ENCODE assay signal across 8 cellular contexts in genomic region chr2:27370816-27371620, GRCh38. TPM values are rescaled to one million over a fixed set of nuclear protein-coding genes. Genes with fewer than 3 reads are reported as not detected.
DNase-seq lines count a peak whose midpoint lies in the region; TF ChIP-seq lines count a peak whose summit lies in the region.

No MANE protein-coding gene starts in this region.

- TF ChIP-seq CTCF in HFF-Myc (IDR thresholded peaks at IDR 0.05; ENCODE audit: low read depth, low read length, missing control alignments) (no peak), fibroblast of villous mesenchyme (IDR thresholded peaks at IDR 0.05; ENCODE audit: insufficient read depth, low read depth, low read length) (no peak)

- H3K4me1 ChIP-seq in neuron (ENCODE audit: insufficient read depth, low read length) = peaks cover 24% of the 10 kb centered on the region

- peak overlapping the region; percentile 92 for H3K4me3 ChIP-seq in HFF-Myc (replicated peaks; ENCODE audit: low read depth, low read length)
- H3K4me3 ChIP-seq in fibroblast of villous mesenchyme (ENCODE audit: low read depth, low read length) = peak overlapping the region; percentile 88
- H3K4me3 ChIP-seq in neuron (ENCODE audit: low read length) = peak overlapping the region; percentile 87

- H2AFZ ChIP-seq in neuron (ENCODE audit: low read depth, low read length) = peak overlapping the region; percentile 63

- H3K36me3 ChIP-seq in neuron (ENCODE audit: insufficient read depth, low read length) = peaks cover 60% of the 10 kb centered on the region

- DNase-seq in NCI-H526 (lab: John Stamatoyannopoulos, UW) (peak; percentile 12 to 36), NCI-H526 treated with DMSO at 0.1 percent for 48 hours (lab: John Stamatoyannopoulos, UW) (no peak), HFF-Myc (ENCODE audit: extremely low read depth, low read depth) (no peak), NAMALWA (ENCODE audit: low spot score) (peak; percentile 90), fibroblast of villous mesenchyme (ENCODE audit: low read depth) (peak; percentile 79), activated gamma-delta T cell (lab: John Stamatoyannopoulos, UW) (no peak)
- peak; percentile 36 for DNase-seq in activated CD8-positive, alpha-beta memory T cell treated with anti-CD3 and anti-CD28 coated beads, Interleukin-2, amount 50 U/mL, for 4 hours

- H3K27me3 ChIP-seq in neuron (ENCODE audit: insufficient read depth, low read length) = no peaks in the 10 kb centered on the region

- H3K9me3 ChIP-seq in neuron (ENCODE audit: low read length) = no peaks in the 10 kb centered on the region

RNA-seq across cellular contexts. Expression of gene SNX17, which starts 0.6 kb away (rescaled TPM):
- total RNA-seq in fibroblast of villous mesenchyme = 166 and 169 TPM in 2 replicates

RNA-seq across cellular contexts. Expression of gene EIF2B4, which starts 0.9 kb away (rescaled TPM):
- total RNA-seq in fibroblast of villous mesenchyme = 28.9 and 29.3 TPM in 2 replicates

RNA-seq across cellular contexts. Expression of gene ZNF513, which starts 9.5 kb away (rescaled TPM):
- 11.7 and 11.9 TPM in 2 replicates for total RNA-seq in fibroblast of villous mesenchyme

RNA-seq across cellular contexts. Expression of gene GTF3C2, which starts 14.5 kb away (rescaled TPM):
- 30.9 and 36.7 TPM in 2 replicates for total RNA-seq in fibroblast of villous mesenchyme

RNA-seq across cellular contexts. Expression of gene PPM1G, which starts 38.4 kb away (rescaled TPM):
- 60.6 and 63.9 TPM in 2 replicates for total RNA-seq in fibroblast of villous mesenchyme

Comparison
In these comparisons a context has a peak if more than half of its experiments do, and no peak if none do; other contexts are left out.
1. DNase-seq: peak in NCI-H526 (2 of 2), NAMALWA (single experiment), activated CD8-positive, alpha-beta memory T cell treated with anti-CD3 and anti-CD28 coated beads, Interleukin-2, amount 50 U/mL, for 4 hours (single experiment) and fibroblast of villous mesenchyme (single experiment); none in NCI-H526 treated with DMSO at 0.1 percent for 48 hours (single experiment), HFF-Myc (single experiment) and activated gamma-delta T cell (single experiment).
2. Peak in every context shown above with its lines, with median percentiles within 50 percentile points of each other: H3K4me3 ChIP-seq.